23 cellular contexts compared by ENCODE assay signal in the genomic region with DNA sequence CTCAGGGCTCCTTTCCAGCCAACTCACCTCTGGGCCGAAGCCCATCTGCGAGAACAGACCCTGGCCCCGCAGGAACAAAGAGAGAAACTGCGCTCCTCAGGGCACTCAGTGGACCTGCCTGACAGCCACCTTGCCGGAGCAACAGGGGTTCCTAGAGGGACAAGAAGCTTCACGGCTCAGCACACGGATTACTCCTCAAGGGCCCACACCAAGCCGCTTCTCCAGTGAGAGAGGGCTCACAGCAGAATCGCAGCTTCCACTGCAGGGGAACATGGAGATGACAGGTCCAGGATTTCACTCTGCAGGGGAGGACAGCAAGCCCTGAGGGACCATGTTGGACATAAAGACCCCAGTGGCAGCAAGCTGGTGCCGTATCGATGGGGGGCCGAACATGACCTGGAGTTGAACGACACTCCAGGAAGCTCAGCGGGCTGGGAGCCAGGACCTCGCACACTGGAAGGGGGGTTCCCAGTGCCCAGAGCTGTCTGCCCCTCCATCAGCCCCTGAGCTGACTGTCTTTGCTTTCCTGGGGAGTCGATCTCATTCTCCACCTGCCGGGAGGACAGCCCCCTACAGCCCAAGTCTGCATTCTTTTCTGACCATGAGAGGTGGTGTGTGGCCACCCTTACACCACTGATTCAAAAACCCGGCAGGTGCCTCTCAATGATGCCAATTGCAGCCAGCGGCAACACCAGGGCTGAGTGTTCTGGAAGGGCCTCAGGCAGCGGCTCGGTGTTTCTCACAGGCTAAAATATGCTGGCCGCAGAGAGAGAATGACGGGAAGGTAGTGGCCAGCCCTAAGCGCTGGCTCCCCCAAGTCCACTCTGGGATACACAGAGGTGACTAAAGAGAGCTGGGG.
DNase-seq lines count a peak whose midpoint lies in the region; ATAC-seq and TF ChIP-seq lines count a peak whose summit lies in the region.
"Had no signal": no experiment of that assay in that cellular context is flagged by ENCODE, and none has a peak within 500 bp of the region (broad histone marks: within the 10 kb centered on the region; RNA-seq: fewer than 3 reads in every experiment).

No MANE protein-coding gene starts in this region.

- DNase-seq in DMS79 (lab: John Stamatoyannopoulos, UW), result peak; percentile 60
- DNase-seq in coronary artery (ENCODE audit: low spot score), result peak; percentile 62
- DNase-seq in progenitor cell of endocrine pancreas (ENCODE audit: low spot score, unreplicated experiment), result no peak
- DNase-seq in NCI-H446 (lab: John Stamatoyannopoulos, UW), result no peak
- no peak for DNase-seq in stimulated activated naive CD8-positive, alpha-beta T cell treated with anti-CD3 and anti-CD28 coated beads, Interleukin-15, Interleukin-2, amounts not matched to agents 100 U/mL and 50 U/mL, for 24 hours
- DNase-seq: CD4-positive, alpha-beta memory T cell; DMS 273 treated with DMSO at 0.1 percent for 48 hours; H7; HFFc6; KBM-7; MM.1S; NCI-H1105; NCI-H1694; NCI-H2081 treated with DMSO at 0.1 percent for 48 hours; NCI-H2171 treated with DMSO at 0.1 percent for 48 hours; NCI-H69; OCI-M1; Right ventricle myocardium superior had no signal

- H3K36me3 ChIP-seq in HEK293 (ENCODE audit: control insufficient read depth in 2 of 2, insufficient read depth in 1 of 2, low read length in 2 of 2), result no peaks in the 10 kb centered on the region
- H3K36me3 ChIP-seq: BLaER1 had no signal

- H3K9me3 Mint-ChIP-seq in progenitor cell of endocrine pancreas (ENCODE audit: low read depth), result no peaks in the 10 kb centered on the region

- POLR2A ChIA-PET in HEK293 (lab: Yijun Ruan, JAX), result no interaction called here

- no peak for ATAC-seq in HG02884 (IDR thresholded peaks at IDR 0.05; ENCODE audit: unreplicated experiment)
- ATAC-seq in stimulated activated naive CD8-positive, alpha-beta T cell treated with anti-CD3 and anti-CD28 coated beads, Interleukin-15, Interleukin-2, amounts not matched to agents 100 U/mL and 50 U/mL, for 24 hours, result no peak

- peak overlapping the region; percentile 74 for H3K27ac Mint-ChIP-seq in progenitor cell of endocrine pancreas
- H3K27ac Mint-ChIP-seq: CD4-positive, alpha-beta memory T cell; HFFc6 had no signal

- TF ChIP-seq CTCF in HEK293 (tag by site-specific recombination; IDR thresholded peaks at IDR 0.05) (no peak), coronary artery (IDR thresholded peaks at IDR 0.05) (no peak), progenitor cell of endocrine pancreas (IDR thresholded peaks at IDR 0.05; ENCODE audit: unreplicated experiment) (no peak)

- no peaks in the 10 kb centered on the region for H3K4me1 ChIP-seq in HEK293 (ENCODE audit: control insufficient read depth, insufficient read depth, low read length)
- H3K4me1 ChIP-seq: Caco-2 had no signal

- H3K4me1 Mint-ChIP-seq in progenitor cell of endocrine pancreas (ENCODE audit: low read depth), result peaks cover 12% of the 10 kb centered on the region
- H3K4me1 Mint-ChIP-seq: CD4-positive, alpha-beta memory T cell had no signal

- H3K4me3 Mint-ChIP-seq in progenitor cell of endocrine pancreas (ENCODE audit: low read depth), result no peak overlapping the region
- H3K4me3 Mint-ChIP-seq: CD4-positive, alpha-beta memory T cell; HFFc6 had no signal

- H3K4me3 ChIP-seq in HEK293 (ENCODE audit: low read depth, low read length) (no peak overlapping the region), coronary artery (no peak overlapping the region)
- H3K4me3 ChIP-seq: BLaER1 had no signal

- no peaks in the 10 kb centered on the region for H3K36me3 Mint-ChIP-seq in progenitor cell of endocrine pancreas (ENCODE audit: insufficient read depth)
- H3K36me3 Mint-ChIP-seq: CD4-positive, alpha-beta memory T cell had no signal

- H3K27me3 Mint-ChIP-seq in progenitor cell of endocrine pancreas, result peaks cover 31% of the 10 kb centered on the region
- H3K27me3 Mint-ChIP-seq: CD4-positive, alpha-beta memory T cell had no signal

- CTCF ChIA-PET in HEK293 (lab: Yijun Ruan, JAX), result interaction anchor here (1.0 kb wide), 1 partner anchor 171 kb away, joined by 4 read pairs; no protein-coding TSS in a partner anchor

- H3K9me3 ChIP-seq in HEK293 (ENCODE audit: control insufficient read depth, insufficient read depth, low read depth, low read length), result no peaks in the 10 kb centered on the region
- H3K9me3 ChIP-seq: BLaER1 had no signal

- H3K27ac ChIP-seq in HEK293 (ENCODE audit: extremely low read depth, low read depth, low read length), result no peak overlapping the region
- no peak overlapping the region for H3K27ac ChIP-seq in coronary artery
- H3K27ac ChIP-seq: BLaER1, HL-60 had no signal

TF ChIP-seq in HEK293, 187 proteins besides CTCF, POLR2A, EP300 and RAD21:
- no peak for TF ChIP-seq ZNF221 (tag by site-specific recombination; IDR thresholded peaks at IDR 0.05; ENCODE audit: borderline replicate concordance)
- no peak for TF ChIP-seq ZNF658 (tag by site-specific recombination; IDR thresholded peaks at IDR 0.05)
- peak; percentile 72 for TF ChIP-seq GLIS1 (tag by site-specific recombination; IDR thresholded peaks at IDR 0.05)
- no peak for TF ChIP-seq ZNF292 (tag by site-specific recombination; IDR thresholded peaks at IDR 0.05; ENCODE audit: borderline replicate concordance, low read depth)
- TF ChIP-seq, protein P1, sequence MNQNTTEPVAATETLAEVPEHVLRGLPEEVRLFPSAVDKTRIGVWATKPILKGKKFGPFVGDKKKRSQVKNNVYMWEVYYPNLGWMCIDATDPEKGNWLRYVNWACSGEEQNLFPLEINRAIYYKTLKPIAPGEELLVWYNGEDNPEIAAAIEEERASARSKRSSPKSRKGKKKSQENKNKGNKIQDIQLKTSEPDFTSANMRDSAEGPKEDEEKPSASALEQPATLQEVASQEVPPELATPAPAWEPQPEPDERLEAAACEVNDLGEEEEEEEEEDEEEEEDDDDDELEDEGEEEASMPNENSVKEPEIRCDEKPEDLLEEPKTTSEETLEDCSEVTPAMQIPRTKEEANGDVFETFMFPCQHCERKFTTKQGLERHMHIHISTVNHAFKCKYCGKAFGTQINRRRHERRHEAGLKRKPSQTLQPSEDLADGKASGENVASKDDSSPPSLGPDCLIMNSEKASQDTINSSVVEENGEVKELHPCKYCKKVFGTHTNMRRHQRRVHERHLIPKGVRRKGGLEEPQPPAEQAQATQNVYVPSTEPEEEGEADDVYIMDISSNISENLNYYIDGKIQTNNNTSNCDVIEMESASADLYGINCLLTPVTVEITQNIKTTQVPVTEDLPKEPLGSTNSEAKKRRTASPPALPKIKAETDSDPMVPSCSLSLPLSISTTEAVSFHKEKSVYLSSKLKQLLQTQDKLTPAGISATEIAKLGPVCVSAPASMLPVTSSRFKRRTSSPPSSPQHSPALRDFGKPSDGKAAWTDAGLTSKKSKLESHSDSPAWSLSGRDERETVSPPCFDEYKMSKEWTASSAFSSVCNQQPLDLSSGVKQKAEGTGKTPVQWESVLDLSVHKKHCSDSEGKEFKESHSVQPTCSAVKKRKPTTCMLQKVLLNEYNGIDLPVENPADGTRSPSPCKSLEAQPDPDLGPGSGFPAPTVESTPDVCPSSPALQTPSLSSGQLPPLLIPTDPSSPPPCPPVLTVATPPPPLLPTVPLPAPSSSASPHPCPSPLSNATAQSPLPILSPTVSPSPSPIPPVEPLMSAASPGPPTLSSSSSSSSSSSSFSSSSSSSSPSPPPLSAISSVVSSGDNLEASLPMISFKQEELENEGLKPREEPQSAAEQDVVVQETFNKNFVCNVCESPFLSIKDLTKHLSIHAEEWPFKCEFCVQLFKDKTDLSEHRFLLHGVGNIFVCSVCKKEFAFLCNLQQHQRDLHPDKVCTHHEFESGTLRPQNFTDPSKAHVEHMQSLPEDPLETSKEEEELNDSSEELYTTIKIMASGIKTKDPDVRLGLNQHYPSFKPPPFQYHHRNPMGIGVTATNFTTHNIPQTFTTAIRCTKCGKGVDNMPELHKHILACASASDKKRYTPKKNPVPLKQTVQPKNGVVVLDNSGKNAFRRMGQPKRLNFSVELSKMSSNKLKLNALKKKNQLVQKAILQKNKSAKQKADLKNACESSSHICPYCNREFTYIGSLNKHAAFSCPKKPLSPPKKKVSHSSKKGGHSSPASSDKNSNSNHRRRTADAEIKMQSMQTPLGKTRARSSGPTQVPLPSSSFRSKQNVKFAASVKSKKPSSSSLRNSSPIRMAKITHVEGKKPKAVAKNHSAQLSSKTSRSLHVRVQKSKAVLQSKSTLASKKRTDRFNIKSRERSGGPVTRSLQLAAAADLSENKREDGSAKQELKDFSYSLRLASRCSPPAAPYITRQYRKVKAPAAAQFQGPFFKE (tag by site-specific recombination; IDR thresholded peaks at IDR 0.05; ENCODE audit: borderline replicate concordance), result no peak
- no peak for TF ChIP-seq ZEB2 (tag by site-specific recombination; IDR thresholded peaks at IDR 0.05)
- TF ChIP-seq ZIC2 (tag by site-specific recombination; IDR thresholded peaks at IDR 0.05), result peak; percentile 90

Comparison
In these comparisons a context has a peak if more than half of its experiments do, and no peak if none do; other contexts are left out.
1. DNase-seq: peak in DMS79 (single experiment) and coronary artery (single experiment); none in progenitor cell of endocrine pancreas (single experiment), NCI-H446 (0 of 2) and stimulated activated naive CD8-positive, alpha-beta T cell treated with anti-CD3 and anti-CD28 coated beads, Interleukin-15, Interleukin-2, amounts not matched to agents 100 U/mL and 50 U/mL, for 24 hours (single experiment).